In the genomic region with DNA sequence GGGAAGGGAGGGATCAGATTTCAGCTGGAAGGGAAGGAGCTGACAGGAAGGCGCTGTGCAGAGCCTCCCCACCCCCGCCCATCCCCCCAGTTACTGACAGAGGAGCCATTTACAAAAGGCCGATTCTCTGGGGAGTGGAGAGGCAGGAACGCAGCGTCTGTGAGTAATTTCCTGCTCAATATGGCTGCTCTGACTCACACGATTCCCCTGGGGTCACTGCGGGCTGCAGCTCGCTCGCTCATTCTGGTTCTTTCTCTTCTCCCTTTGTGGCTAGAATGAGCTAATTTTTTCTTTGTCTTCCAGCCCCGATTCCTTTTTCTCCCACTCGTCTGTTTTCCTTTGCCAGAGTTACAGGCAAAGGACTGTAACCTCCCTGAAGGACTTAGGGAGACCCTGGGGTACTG, we compare ENCODE assay signal across 8 cellular contexts. TPM values are rescaled to one million over a fixed set of nuclear protein-coding genes. Genes with fewer than 3 reads are reported as not detected.
DNase-seq lines count a peak whose midpoint lies in the region; ATAC-seq, FAIRE-seq and TF ChIP-seq lines count a peak whose summit lies in the region.

No MANE protein-coding gene starts in this region.

- peak overlapping the region; percentile 80 for H3K4me3 Mint-ChIP-seq in activated CD4-positive, alpha-beta T cell treated with anti-CD3 and anti-CD28 coated beads, Interleukin-2, amount 10 ng/mL, durations not matched to agents 24 days and 14 days

- peak overlapping the region; percentile 72 for H3K4me3 ChIP-seq in coronary artery

- intact Hi-C loops in activated CD4-positive, alpha-beta T cell treated with anti-CD3 and anti-CD28 coated beads, Interleukin-2, amount 10 ng/mL, durations not matched to agents 24 days and 14 days (cut with micrococcal nuclease) = loop anchor here (1.0 to 5.0 kb wide), 5 partner anchors 38 to 484 kb away; partner anchors contain the start of gene IER5L

- H3K27me3 Mint-ChIP-seq in activated CD4-positive, alpha-beta T cell treated with anti-CD3 and anti-CD28 coated beads, Interleukin-2, amount 10 ng/mL, durations not matched to agents 24 days and 14 days = no peaks in the 10 kb centered on the region

- no peaks in the 10 kb centered on the region for H3K9me3 Mint-ChIP-seq in activated CD4-positive, alpha-beta T cell treated with anti-CD3 and anti-CD28 coated beads, Interleukin-2, amount 10 ng/mL, durations not matched to agents 24 days and 14 days

- H3K27ac Mint-ChIP-seq in activated CD4-positive, alpha-beta T cell treated with anti-CD3 and anti-CD28 coated beads, Interleukin-2, amount 10 ng/mL, durations not matched to agents 24 days and 14 days = peak overlapping the region; percentile 93

- peaks cover 18% of the 10 kb centered on the region for H3K36me3 Mint-ChIP-seq in activated CD4-positive, alpha-beta T cell treated with anti-CD3 and anti-CD28 coated beads, Interleukin-2, amount 10 ng/mL, durations not matched to agents 24 days and 14 days (ENCODE audit: low read depth)

- peaks cover 37% of the 10 kb centered on the region for H3K4me1 Mint-ChIP-seq in activated CD4-positive, alpha-beta T cell treated with anti-CD3 and anti-CD28 coated beads, Interleukin-2, amount 10 ng/mL, durations not matched to agents 24 days and 14 days

- DNase-seq in NCI-H345 treated with DMSO at 0.1 percent for 48 hours (lab: John Stamatoyannopoulos, UW; ENCODE audit: unreplicated experiment) (peak; percentile 94), coronary artery (ENCODE audit: low spot score) (peak; percentile 99), left kidney (ENCODE audit: low read depth, low spot score) (peak; percentile 98)
- DNase-seq in activated CD4-positive, alpha-beta T cell treated with anti-CD3 and anti-CD28 coated beads, Interleukin-2, amount 10 ng/mL, durations not matched to agents 24 days and 14 days = peak; percentile 93
- DNase-seq in stimulated activated CD4-positive, alpha-beta T cell treated with anti-CD3 and anti-CD28 coated beads, Interleukin-2, amount 100 ng/mL, for 4 hours (ENCODE audit: low read depth) = peak; percentile 78

- TF ChIP-seq CTCF in coronary artery (IDR thresholded peaks at IDR 0.05) = no peak

- peak; percentile 50 for ATAC-seq in GM18861 (IDR thresholded peaks at IDR 0.05; ENCODE audit: unreplicated experiment)
- peak; percentile 59 for ATAC-seq in HG03175 (IDR thresholded peaks at IDR 0.05; ENCODE audit: unreplicated experiment)

- peak; percentile 96 for FAIRE-seq in A204.1 (lab: Jason Lieb, UNC)

- H3K27ac ChIP-seq in coronary artery = peak overlapping the region; percentile 91 to 99

RNA-seq across cellular contexts. Expression of gene PTPA, which starts 28.8 kb away (rescaled TPM):
- total RNA-seq in activated CD4-positive, alpha-beta T cell treated with anti-CD3 and anti-CD28 coated beads, Interleukin-2, amount 10 ng/mL, durations not matched to agents 24 days and 14 days = 104 and 107 TPM in 2 replicates

RNA-seq across cellular contexts. Expression of gene CRAT, which starts 29.4 kb away (rescaled TPM):
- 8.6 and 11.4 TPM in 2 replicates for total RNA-seq in activated CD4-positive, alpha-beta T cell treated with anti-CD3 and anti-CD28 coated beads, Interleukin-2, amount 10 ng/mL, durations not matched to agents 24 days and 14 days

RNA-seq across cellular contexts. Expression of gene IER5L, which starts 38.1 kb away (rescaled TPM):
- total RNA-seq in activated CD4-positive, alpha-beta T cell treated with anti-CD3 and anti-CD28 coated beads, Interleukin-2, amount 10 ng/mL, durations not matched to agents 24 days and 14 days = 11.7 and 12.2 TPM in 2 replicates

RNA-seq across cellular contexts. Expression of gene DOLPP1, which starts 59.1 kb away (rescaled TPM):
- total RNA-seq in activated CD4-positive, alpha-beta T cell treated with anti-CD3 and anti-CD28 coated beads, Interleukin-2, amount 10 ng/mL, durations not matched to agents 24 days and 14 days = 24.7 and 24.8 TPM in 2 replicates

Comparison
In these comparisons a context has a peak if more than half of its experiments do, and no peak if none do; other contexts are left out.
1. Peak in every context shown above with its lines: DNase-seq, ATAC-seq, H3K4me3 ChIP-seq and H3K27ac ChIP-seq.